ENCODE assay signal across 19 cellular contexts in genomic region chr2:202671317-202672035, GRCh38. TPM values are rescaled to one million over a fixed set of nuclear protein-coding genes. Genes with fewer than 3 reads are reported as not detected.
A peak's percentile ranks its signal among the peaks of the same experiment; 100 is the strongest.
DNase-seq lines count a peak whose midpoint lies in the region; ATAC-seq and TF ChIP-seq lines count a peak whose summit lies in the region.
"Had no signal": no experiment of that assay in that cellular context is flagged by ENCODE, and none has a peak within 500 bp of the region (broad histone marks: within the 10 kb centered on the region; RNA-seq: fewer than 3 reads in every experiment).

No MANE protein-coding gene starts in this region.

- DNase-seq in activated naive CD8-positive, alpha-beta T cell treated with anti-CD3 and anti-CD28 coated beads, Interleukin-2, amount 50 U/mL, for 24 hours, result no peak
- DNase-seq in astrocyte of the hippocampus (ENCODE audit: low read depth, low spot score) (peak; percentile 52), memory B cell (ENCODE audit: low spot score in 2 of 2) (no peak), aorta (no peak), omental fat pad (ENCODE audit: low spot score) (no peak), A172 (ENCODE audit: low spot score) (no peak)
- DNase-seq: activated CD4-positive, alpha-beta T cell treated with anti-CD3 and anti-CD28 coated beads, Interleukin-2, amount 50 U/mL, for 1 hour; DMS 273 treated with DMSO at 0.1 percent for 48 hours; effector CD8-positive, alpha-beta T cell; GF-D8; NCI-H1436 treated with DMSO at 0.1 percent for 48 hours; NCI-H2171; NCI-H748 treated with DMSO at 0.1 percent for 48 hours; PC-9; stimulated activated CD4-positive, alpha-beta T cell treated with anti-CD3 and anti-CD28 coated beads, Interleukin-4, amount 100 ng/mL, for 1 hour had no signal

- H3K4me1 ChIP-seq in aorta (ENCODE audit: control insufficient read depth in 1 of 2, insufficient read depth in 2 of 2, low read length in 2 of 2), result no peaks in the 10 kb centered on the region

- no peak overlapping the region for H3K4me3 Mint-ChIP-seq in activated naive CD8-positive, alpha-beta T cell
- no peak overlapping the region for H3K4me3 Mint-ChIP-seq in activated naive CD8-positive, alpha-beta T cell treated with anti-CD3 and anti-CD28 coated beads, Interleukin-2, amount 50 U/mL, for 24 hours
- peak overlapping the region; percentile 24 for H3K4me3 Mint-ChIP-seq in memory B cell
- H3K4me3 Mint-ChIP-seq: CD14-positive monocyte; T-helper 1 cell treated with Interleukin-12 subunit alpha and Interleukin-12 subunit beta and Interleukin-4 antibody, amounts not matched to agents 30 μg/mL and 1 μg/mL, for 36 hours had no signal

- peaks cover 7% of the 10 kb centered on the region for H3K36me3 Mint-ChIP-seq in activated naive CD8-positive, alpha-beta T cell
- H3K36me3 Mint-ChIP-seq in activated naive CD8-positive, alpha-beta T cell treated with anti-CD3 and anti-CD28 coated beads, Interleukin-2, amount 50 U/mL, for 24 hours (ENCODE audit: low read depth), result peaks cover 5% of the 10 kb centered on the region
- peaks cover 6% of the 10 kb centered on the region for H3K36me3 Mint-ChIP-seq in memory B cell
- H3K36me3 Mint-ChIP-seq: CD14-positive monocyte had no signal

- H3K4me3 ChIP-seq in aorta (ENCODE audit: low read length in 2 of 2), result no peak overlapping the region
- H3K4me3 ChIP-seq: PC-9 had no signal

- intact Hi-C loops in aorta (cut with DNase I), result no loop called here

- no peaks in the 10 kb centered on the region for H3K27me3 ChIP-seq in aorta (ENCODE audit: control insufficient read depth in 1 of 2, insufficient read depth in 2 of 2, low read length in 1 of 2)

- 76 to 80% methylated on average over 3 of the region's 3 CpGs for WGBS in aorta, 2 donors

- no peaks in the 10 kb centered on the region for H3K9me3 ChIP-seq in aorta (ENCODE audit: control insufficient read depth, low read length)

- H3K9me3 Mint-ChIP-seq in activated naive CD8-positive, alpha-beta T cell (ENCODE audit: low read depth), result no peaks in the 10 kb centered on the region
- H3K9me3 Mint-ChIP-seq in activated naive CD8-positive, alpha-beta T cell treated with anti-CD3 and anti-CD28 coated beads, Interleukin-2, amount 50 U/mL, for 24 hours, result no peaks in the 10 kb centered on the region
- H3K9me3 Mint-ChIP-seq in memory B cell, result peaks cover 2% of the 10 kb centered on the region

- H3K4me1 Mint-ChIP-seq in activated naive CD8-positive, alpha-beta T cell (ENCODE audit: low read depth), result peaks cover 81% of the 10 kb centered on the region
- H3K4me1 Mint-ChIP-seq in activated naive CD8-positive, alpha-beta T cell treated with anti-CD3 and anti-CD28 coated beads, Interleukin-2, amount 50 U/mL, for 24 hours, result peaks cover 89% of the 10 kb centered on the region
- H3K4me1 Mint-ChIP-seq in memory B cell, result peaks cover 45% of the 10 kb centered on the region

- no peak overlapping the region for H3K27ac ChIP-seq in aorta (ENCODE audit: low read depth in 1 of 2, low read length in 2 of 2)
- H3K27ac ChIP-seq: PC-9 had no signal

- peak overlapping the region; percentile 68 for H3K27ac Mint-ChIP-seq in activated naive CD8-positive, alpha-beta T cell
- H3K27ac Mint-ChIP-seq in activated naive CD8-positive, alpha-beta T cell treated with anti-CD3 and anti-CD28 coated beads, Interleukin-2, amount 50 U/mL, for 24 hours, result no peak overlapping the region
- peak overlapping the region; percentile 50 for H3K27ac Mint-ChIP-seq in memory B cell
- H3K27ac Mint-ChIP-seq: CD14-positive monocyte; T-helper 1 cell treated with Interleukin-12 subunit alpha and Interleukin-12 subunit beta and Interleukin-4 antibody, amounts not matched to agents 30 μg/mL and 1 μg/mL, for 36 hours had no signal

- TF ChIP-seq CTCF in omental fat pad (IDR thresholded peaks at IDR 0.05), result no peak

- no peaks in the 10 kb centered on the region for H3K27me3 Mint-ChIP-seq in activated naive CD8-positive, alpha-beta T cell
- H3K27me3 Mint-ChIP-seq in activated naive CD8-positive, alpha-beta T cell treated with anti-CD3 and anti-CD28 coated beads, Interleukin-2, amount 50 U/mL, for 24 hours, result no peaks in the 10 kb centered on the region
- H3K27me3 Mint-ChIP-seq in memory B cell, result no peaks in the 10 kb centered on the region

- no peaks in the 10 kb centered on the region for H3K36me3 ChIP-seq in aorta (ENCODE audit: control insufficient read depth in 1 of 2, insufficient read depth in 2 of 2, low read length in 1 of 2)

- ATAC-seq in activated naive CD8-positive, alpha-beta T cell treated with anti-CD3 and anti-CD28 coated beads, Interleukin-2, amount 50 U/mL, for 24 hours, result no peak
- ATAC-seq in memory B cell (ENCODE audit: low read depth), result no peak
- peak; percentile 57 for ATAC-seq in aorta (ENCODE audit: low FRiP score)
- ATAC-seq in HG03378 (IDR thresholded peaks at IDR 0.05; ENCODE audit: unreplicated experiment), result no peak
- no peak for ATAC-seq in omental fat pad (ENCODE audit: low FRiP score)

RNA-seq across cellular contexts. Expression of gene FAM117B, which starts 36.7 kb away (rescaled TPM):
- total RNA-seq in aorta, result 1 to 10 TPM; 4.3 to 8.4 TPM
- 1 to 10 TPM; 2.5 TPM for polyA plus RNA-seq in aorta
- total RNA-seq in omental fat pad, result 10 to 100 TPM in 1 of 4 donors, 1 to 10 TPM in 3; 1.7 to 12.3 (median 5.8) TPM
- total RNA-seq in A172 (2014; rRNA removed; shearing (Covaris generic)), result 2.3 and 2.4 TPM in 2 replicates
